ENCODE assay signal across 8 cellular contexts in the genomic region with DNA sequence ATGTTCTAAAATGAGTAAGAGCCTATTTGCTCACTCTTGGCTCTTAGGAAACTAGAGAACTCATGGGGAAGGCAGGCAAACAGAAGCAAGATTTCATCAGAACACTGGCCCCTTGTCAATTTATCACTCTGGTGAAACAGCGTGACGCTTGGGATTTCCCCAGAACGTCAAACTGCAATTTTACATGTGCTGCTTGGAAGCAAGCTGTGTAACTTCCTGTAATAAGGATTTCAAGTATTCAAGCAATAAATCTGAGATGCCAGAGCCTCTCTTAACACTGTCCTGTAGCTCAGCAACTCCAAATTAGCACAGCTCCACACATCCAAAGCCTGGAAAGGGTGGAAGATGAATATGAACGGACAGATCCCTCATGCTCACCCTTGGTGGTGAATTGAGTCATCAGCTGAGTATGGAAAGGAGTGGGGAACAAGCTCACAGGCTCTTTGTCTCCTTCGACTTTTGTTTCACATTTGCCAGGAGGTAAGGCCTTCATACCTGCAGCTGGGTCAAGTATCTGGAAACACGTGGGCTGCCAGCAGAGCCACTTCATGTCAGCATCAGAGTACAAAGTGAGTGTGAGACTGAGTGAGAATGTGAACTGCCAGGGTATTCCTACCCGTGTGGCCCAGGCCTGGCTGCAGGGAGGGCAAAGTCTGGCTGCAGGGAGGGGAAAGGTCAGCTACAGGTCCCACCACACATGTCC.
DNase-seq lines count a peak whose midpoint lies in the region; ATAC-seq and TF ChIP-seq lines count a peak whose summit lies in the region.

No MANE protein-coding gene starts in this region.

- no peak overlapping the region for H2AFZ ChIP-seq in hepatocyte
- H2AFZ ChIP-seq in OCI-LY7 (ENCODE audit: low read length) = no peak overlapping the region

- H3K79me2 ChIP-seq in hepatocyte (no peaks in the 10 kb centered on the region), OCI-LY7 (ENCODE audit: insufficient read depth, low read depth, low read length) (no peaks in the 10 kb centered on the region)

- H3K27ac ChIP-seq in hepatocyte (peak overlapping the region; percentile 73), OCI-LY7 (ENCODE audit: low read depth, low read length, poor library complexity, severe bottlenecking) (no peak overlapping the region)

- H3K4me3 ChIP-seq in AG09309 (ENCODE audit: control insufficient read depth, low read depth, low read length) = no peak overlapping the region
- no peak overlapping the region for H3K4me3 ChIP-seq in hepatocyte
- H3K4me3 ChIP-seq in OCI-LY7 (ENCODE audit: low read depth, low read length, poor library complexity, severe bottlenecking) = no peak overlapping the region

- no peaks in the 10 kb centered on the region for H3K9me2 ChIP-seq in hepatocyte (replicated peaks; ENCODE audit: insufficient read depth)
- H3K9me2 ChIP-seq in OCI-LY7 (ENCODE audit: insufficient read depth, low read length) = no peaks in the 10 kb centered on the region

- H4K20me1 ChIP-seq in hepatocyte (ENCODE audit: insufficient read depth, poor library complexity, severe bottlenecking) (no peaks in the 10 kb centered on the region), OCI-LY7 (ENCODE audit: insufficient read depth, low read length) (no peaks in the 10 kb centered on the region)

- no peaks in the 10 kb centered on the region for H3K27me3 ChIP-seq in hepatocyte

- H3K9me3 ChIP-seq in hepatocyte (ENCODE audit: low read depth) (no peaks in the 10 kb centered on the region), OCI-LY7 (ENCODE audit: low read length) (no peaks in the 10 kb centered on the region)

- peak; percentile 100 for DNase-seq in AG09309 (ENCODE audit: low read depth)
- DNase-seq in RPMI7951 (ENCODE audit: low read depth) = peak; percentile 94
- DNase-seq in activated naive CD8-positive, alpha-beta T cell treated with anti-CD3 and anti-CD28 coated beads, Interleukin-2, amount 50 U/mL, for 16 hours (ENCODE audit: low read depth, low spot score) = peak; percentile 51
- DNase-seq in hepatocyte (ENCODE audit: low spot score) = peak; percentile 88
- DNase-seq in stimulated activated CD4-positive, alpha-beta T cell treated with anti-CD3 and anti-CD28 coated beads, Interleukin-1b, Interleukin-23, amount 100 ng/mL, for 48 hours = peak; percentile 89
- DNase-seq in OCI-LY7 (ENCODE audit: low spot score) = no peak

- POLR2A ChIA-PET in OCI-LY7 (lab: Charles Lee) = interaction anchor here (0.6 to 1.7 kb wide), 6 partner anchors 9 to 683 kb away, joined by 3 to 5 read pairs (median 3); no protein-coding TSS in a partner anchor

- H3K4me1 ChIP-seq in hepatocyte (ENCODE audit: insufficient read depth) (peaks cover 16% of the 10 kb centered on the region), OCI-LY7 (ENCODE audit: insufficient read depth, low read length, poor library complexity, severe bottlenecking) (no peaks in the 10 kb centered on the region)

- WGBS in hepatocyte (ENCODE audit: low lambda C conversion rate, missing lambda C conversion rate) = 54% methylated on average over 7 of the region's 7 CpGs

- H3K4me2 ChIP-seq in hepatocyte (no peak overlapping the region), OCI-LY7 (ENCODE audit: low read length) (no peak overlapping the region)

- BruUV-seq in OCI-LY7 (replicated peaks; lab: Mats Ljungman, UMichigan) = no TSS peak

- TF ChIP-seq CTCF in AG09309 (IDR thresholded peaks at IDR 0.05; ENCODE audit: control insufficient read depth, insufficient read depth, low read depth, low read length, missing control alignments) = no peak
- no peak for TF ChIP-seq CTCF in hepatocyte (IDR thresholded peaks at IDR 0.05; ENCODE audit: poor library complexity)
- no peak for TF ChIP-seq CTCF in OCI-LY7 (conservative IDR thresholded peaks at IDR 0.05; ENCODE audit: low read length)

- CTCF ChIA-PET in OCI-LY7 (lab: Charles Lee; ENCODE audit: unreplicated experiment) = no interaction called here

- peak; percentile 83 for ATAC-seq in GM19023 (IDR thresholded peaks at IDR 0.05; ENCODE audit: unreplicated experiment)
- peak; percentile 87 for ATAC-seq in HG03108 (IDR thresholded peaks at IDR 0.05; ENCODE audit: unreplicated experiment)

- intact Hi-C loops in OCI-LY7 (cut with micrococcal nuclease; ENCODE audit: unreplicated experiment) = no loop called here

- no peaks in the 10 kb centered on the region for H3K36me3 ChIP-seq in hepatocyte (replicated peaks; ENCODE audit: insufficient read depth, low read depth)
- H3K36me3 ChIP-seq in OCI-LY7 (ENCODE audit: insufficient read depth, low read length) = no peaks in the 10 kb centered on the region
